ENCODE assay signal across 8 cellular contexts in genomic region chr14:95156153-95156764, GRCh38. TPM values are rescaled to one million over a fixed set of nuclear protein-coding genes. Genes with fewer than 3 reads are reported as not detected.
A peak's percentile ranks its signal among the peaks of the same experiment; 100 is the strongest.
DNase-seq lines count a peak whose midpoint lies in the region; ATAC-seq and TF ChIP-seq lines count a peak whose summit lies in the region.

No MANE protein-coding gene starts in this region.

- DNase-seq in cardiac muscle cell (ENCODE audit: low read depth in 1 of 2, low spot score in 1 of 2) (peak; percentile 15 to 21), left cardiac atrium (no peak), RPMI8226 (peak; percentile 23), nephron progenitor cell (no peak), DMS153 (lab: John Stamatoyannopoulos, UW) (no peak), DMS79 treated with DMSO at 0.1 percent for 48 hours (lab: John Stamatoyannopoulos, UW) (no peak)

- H3K4me1 ChIP-seq in cardiac muscle cell (ENCODE audit: low read depth) = peaks cover 8% of the 10 kb centered on the region
- peaks cover 9% of the 10 kb centered on the region for H3K4me1 ChIP-seq in endocrine pancreas (ENCODE audit: control insufficient read depth, insufficient read depth, low read length)

- H3K4me3 Mint-ChIP-seq in nephron progenitor cell = peak overlapping the region; percentile 93

- peak overlapping the region; percentile 96 for H3K27ac ChIP-seq in cardiac muscle cell

- H3K4me1 Mint-ChIP-seq in nephron progenitor cell = peaks cover 62% of the 10 kb centered on the region

- TF ChIP-seq CTCF in cardiac muscle cell (IDR thresholded peaks at IDR 0.05; ENCODE audit: low read depth, low read length) = no peak
- TF ChIP-seq CTCF in nephron progenitor cell (IDR thresholded peaks at IDR 0.05) = no peak

- H3K27me3 Mint-ChIP-seq in nephron progenitor cell (ENCODE audit: low read depth, poor library complexity) = no peaks in the 10 kb centered on the region

- H3K27ac Mint-ChIP-seq in nephron progenitor cell = peak overlapping the region; percentile 79

- H3K9me3 ChIP-seq in cardiac muscle cell (ENCODE audit: low read depth) (no peaks in the 10 kb centered on the region), endocrine pancreas (ENCODE audit: control insufficient read depth, low read length) (no peaks in the 10 kb centered on the region)

- H3K4me3 ChIP-seq in cardiac muscle cell (peak overlapping the region; percentile 58), endocrine pancreas (ENCODE audit: control insufficient read depth, insufficient read depth, low read length) (peak overlapping the region; percentile 76)

- peak overlapping the region; percentile 87 for H3K9ac ChIP-seq in endocrine pancreas (ENCODE audit: control insufficient read depth, insufficient read depth, low read length)

- H3K36me3 Mint-ChIP-seq in nephron progenitor cell (ENCODE audit: low read depth) = peaks cover 35% of the 10 kb centered on the region

- no peak for ATAC-seq in left cardiac atrium
- ATAC-seq in GM19324 (IDR thresholded peaks at IDR 0.05; ENCODE audit: low FRiP score, unreplicated experiment) = no peak

- no peaks in the 10 kb centered on the region for H3K36me3 ChIP-seq in cardiac muscle cell
- no peaks in the 10 kb centered on the region for H3K36me3 ChIP-seq in endocrine pancreas (ENCODE audit: control insufficient read depth, insufficient read depth, low read length)

- H3K27me3 ChIP-seq in cardiac muscle cell = no peaks in the 10 kb centered on the region
- H3K27me3 ChIP-seq in endocrine pancreas (ENCODE audit: control insufficient read depth, insufficient read depth, low read length) = no peaks in the 10 kb centered on the region

- intact Hi-C loops in left cardiac atrium (cut with DNase I) = no loop called here

- no peaks in the 10 kb centered on the region for H3K9me3 Mint-ChIP-seq in nephron progenitor cell

RNA-seq across cellular contexts. Expression of gene DICER1, which starts 1.1 kb away (rescaled TPM):
- total RNA-seq in cardiac muscle cell (31.1 and 69.8 TPM in 2 replicates), left cardiac atrium (10 to 100 TPM; 25.0 to 29.4 TPM)
- polyA plus RNA-seq in cardiac muscle cell = 14.6 and 28.1 TPM in 2 replicates

Comparison
In these comparisons a context has a peak if more than half of its experiments do, and no peak if none do; other contexts are left out.
1. DNase-seq: peak in cardiac muscle cell (2 of 2) and RPMI8226 (single experiment); none in left cardiac atrium (single experiment), nephron progenitor cell (single experiment), DMS153 (single experiment) and DMS79 treated with DMSO at 0.1 percent for 48 hours (single experiment).